8 cellular contexts compared by ENCODE assay signal in the genomic region with DNA sequence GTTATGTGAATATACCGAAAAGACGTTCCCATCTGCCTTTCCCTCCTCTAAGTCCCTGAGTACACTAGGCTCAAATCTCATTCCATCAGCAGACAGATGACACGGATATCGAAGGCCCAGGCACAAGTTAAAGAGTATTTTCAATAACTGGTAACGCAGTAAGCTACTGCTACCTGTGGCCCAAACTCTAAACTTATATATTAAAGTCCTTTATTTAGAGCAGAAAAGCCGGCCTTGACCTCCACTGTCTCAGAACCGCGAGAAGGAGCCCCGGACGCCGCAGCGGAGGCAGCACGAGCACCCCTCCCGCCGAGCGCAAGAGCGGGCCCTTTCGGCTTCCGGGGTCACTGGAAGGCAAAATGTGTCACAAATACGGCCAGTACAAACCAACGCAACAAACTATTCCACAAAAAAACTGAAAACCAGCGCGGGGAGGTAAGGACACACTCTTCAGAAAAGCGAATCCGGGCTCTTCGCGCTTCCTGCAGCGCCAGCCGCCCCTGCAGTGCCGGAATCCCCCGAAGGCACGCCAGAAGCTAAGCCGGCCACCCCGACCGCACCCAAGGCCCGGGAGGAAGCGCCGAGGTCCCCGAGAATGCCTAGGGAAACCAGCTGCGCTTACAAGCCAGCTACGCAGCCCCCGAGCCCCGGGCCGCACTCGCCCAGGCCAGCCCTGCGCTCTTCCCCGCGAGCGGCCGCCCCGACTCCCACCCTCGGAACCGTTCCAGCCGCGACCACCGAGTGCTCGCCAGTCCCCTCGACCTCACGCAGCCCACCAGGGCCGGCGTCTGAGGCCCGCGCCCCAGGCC. TPM values are rescaled to one million over a fixed set of nuclear protein-coding genes. Genes with fewer than 3 reads are reported as not detected.
DNase-seq lines count a peak whose midpoint lies in the region; ATAC-seq, FAIRE-seq and TF ChIP-seq lines count a peak whose summit lies in the region.

No MANE protein-coding gene starts in this region.

- H3K36me3 Mint-ChIP-seq in Caco-2 (ENCODE audit: insufficient read depth, unreplicated experiment): peaks cover 60% of the 10 kb centered on the region
- H3K36me3 Mint-ChIP-seq in activated CD4-positive, alpha-beta T cell treated with anti-CD3 and anti-CD28 coated beads, Interleukin-2, amount 10 ng/mL, durations not matched to agents 24 days and 14 days (ENCODE audit: low read depth): peaks cover 13% of the 10 kb centered on the region
- H3K36me3 Mint-ChIP-seq in effector memory CD8-positive, alpha-beta T cell (ENCODE audit: insufficient read depth): peaks cover 38% of the 10 kb centered on the region

- CTCF ChIA-PET in Caco-2 (lab: Charles Lee): interaction anchor here (0.7 to 1.8 kb wide), 2 partner anchors 18 to 989 kb away, joined by 3 to 6 read pairs; no protein-coding TSS in a partner anchor

- peaks cover 45% of the 10 kb centered on the region for H3K4me1 Mint-ChIP-seq in Caco-2 (ENCODE audit: low read depth, unreplicated experiment)
- peaks cover 57% of the 10 kb centered on the region for H3K4me1 Mint-ChIP-seq in activated CD4-positive, alpha-beta T cell treated with anti-CD3 and anti-CD28 coated beads, Interleukin-2, amount 10 ng/mL, durations not matched to agents 24 days and 14 days
- peaks cover 60 to 66% of the 10 kb centered on the region in 2 donors for H3K4me1 Mint-ChIP-seq in effector memory CD8-positive, alpha-beta T cell (ENCODE audit: low read depth in 2 of 2)

- FAIRE-seq in frontal cortex (lab: Jason Lieb, UNC): no peak

- BruUV-seq in Caco-2 (replicated peaks; lab: Mats Ljungman, UMichigan): TSS peak; percentile 22

- H3K27me3 ChIP-seq in Caco-2 (replicated peaks; ENCODE audit: control insufficient read depth, insufficient read depth, low read length): no peaks in the 10 kb centered on the region
- no peaks in the 10 kb centered on the region for H3K27me3 ChIP-seq in mucosa of stomach (ENCODE audit: control insufficient read depth, insufficient read depth, low read length)
- no peaks in the 10 kb centered on the region for H3K27me3 ChIP-seq in tibial nerve

- H3K4me3 ChIP-seq in Caco-2 (ENCODE audit: low read depth, low read length): peak overlapping the region; percentile 99
- peak overlapping the region; percentile 60 for H3K4me3 ChIP-seq in mucosa of stomach (ENCODE audit: low read length)
- H3K4me3 ChIP-seq in tibial nerve: peak overlapping the region; percentile 66 to 98 (median 90)

- peak overlapping the region; percentile 93 for H3K4me3 Mint-ChIP-seq in Caco-2 (ENCODE audit: unreplicated experiment)
- peak overlapping the region; percentile 85 for H3K4me3 Mint-ChIP-seq in activated CD4-positive, alpha-beta T cell treated with anti-CD3 and anti-CD28 coated beads, Interleukin-2, amount 10 ng/mL, durations not matched to agents 24 days and 14 days
- peak overlapping the region; percentile 81 to 96 for H3K4me3 Mint-ChIP-seq in effector memory CD8-positive, alpha-beta T cell

- no peak for TF ChIP-seq POLR2A in tibial nerve (IDR thresholded peaks at IDR 0.05)

- ATAC-seq in GM21526 (IDR thresholded peaks at IDR 0.05; ENCODE audit: low FRiP score, unreplicated experiment): peak; percentile 22
- ATAC-seq in effector memory CD8-positive, alpha-beta T cell (replicated peaks): peak; percentile 40

- WGBS in tibial nerve, 2 donors: 0% methylated on average over 42 to 52 of the region's 63 CpGs

- TF ChIP-seq RAD21 in Ishikawa (IDR thresholded peaks at IDR 0.05; ENCODE audit: low read depth): no peak

- TF ChIP-seq CTCF in Caco-2 (IDR thresholded peaks at IDR 0.05; ENCODE audit: insufficient read depth in 1 of 2, low read depth in 1 of 2, low read length in 1 of 2, severe bottlenecking in 1 of 2, unreplicated experiment in 1 of 2) (no peak), tibial nerve (IDR thresholded peaks at IDR 0.05) (no peak)

- H3K4me1 ChIP-seq in Caco-2: peaks cover 39% of the 10 kb centered on the region
- H3K4me1 ChIP-seq in mucosa of stomach (ENCODE audit: control insufficient read depth, insufficient read depth, low read length): peaks cover 56% of the 10 kb centered on the region
- H3K4me1 ChIP-seq in tibial nerve: peaks cover 0 to 87% (median 77%) of the 10 kb centered on the region in 4 donors

- TF ChIP-seq EP300 in Ishikawa (IDR thresholded peaks at IDR 0.05; ENCODE audit: borderline replicate concordance) (no peak), tibial nerve (IDR thresholded peaks at IDR 0.05) (peak in 1 of 2 donors; percentile 38)

- no peaks in the 10 kb centered on the region for H3K9me3 Mint-ChIP-seq in Caco-2 (ENCODE audit: unreplicated experiment)
- no peaks in the 10 kb centered on the region for H3K9me3 Mint-ChIP-seq in activated CD4-positive, alpha-beta T cell treated with anti-CD3 and anti-CD28 coated beads, Interleukin-2, amount 10 ng/mL, durations not matched to agents 24 days and 14 days
- H3K9me3 Mint-ChIP-seq in effector memory CD8-positive, alpha-beta T cell: no peaks in the 10 kb centered on the region

- H3K27ac ChIP-seq in tibial nerve: peak overlapping the region; percentile 94 to 100 (median 97)

- peak overlapping the region; percentile 95 for H3K27ac Mint-ChIP-seq in Caco-2 (ENCODE audit: unreplicated experiment)
- peak overlapping the region; percentile 96 for H3K27ac Mint-ChIP-seq in activated CD4-positive, alpha-beta T cell treated with anti-CD3 and anti-CD28 coated beads, Interleukin-2, amount 10 ng/mL, durations not matched to agents 24 days and 14 days
- peak overlapping the region; percentile 86 to 97 for H3K27ac Mint-ChIP-seq in effector memory CD8-positive, alpha-beta T cell

- intact Hi-C loops in Caco-2 (cut with micrococcal nuclease; ENCODE audit: unreplicated experiment): loop anchor here (1.0 kb wide), 3 partner anchors 12 to 27 kb away; partner anchors contain the start of gene SLC17A9
- intact Hi-C loops in activated CD4-positive, alpha-beta T cell treated with anti-CD3 and anti-CD28 coated beads, Interleukin-2, amount 10 ng/mL, durations not matched to agents 24 days and 14 days (cut with micrococcal nuclease): loop anchor here (1.0 kb wide), 1 partner anchor 25 kb away; no protein-coding TSS in a partner anchor

- H3K9me3 ChIP-seq in Caco-2: no peaks in the 10 kb centered on the region
- no peaks in the 10 kb centered on the region for H3K9me3 ChIP-seq in mucosa of stomach (ENCODE audit: control insufficient read depth, low read length)
- no peaks in the 10 kb centered on the region for H3K9me3 ChIP-seq in tibial nerve

- H3K36me3 ChIP-seq in Caco-2 (ENCODE audit: control insufficient read depth, insufficient read depth, low read length) (peaks cover 1% of the 10 kb centered on the region; the same call in 1 of the 2 replicates), mucosa of stomach (ENCODE audit: control insufficient read depth, insufficient read depth, low read length) (no peaks in the 10 kb centered on the region), tibial nerve (no peaks in the 10 kb centered on the region)

- H3K27me3 Mint-ChIP-seq in Caco-2 (ENCODE audit: insufficient read depth, unreplicated experiment): no peaks in the 10 kb centered on the region
- H3K27me3 Mint-ChIP-seq in activated CD4-positive, alpha-beta T cell treated with anti-CD3 and anti-CD28 coated beads, Interleukin-2, amount 10 ng/mL, durations not matched to agents 24 days and 14 days: no peaks in the 10 kb centered on the region
- no peaks in the 10 kb centered on the region for H3K27me3 Mint-ChIP-seq in effector memory CD8-positive, alpha-beta T cell

- POLR2A ChIA-PET in Caco-2 (lab: Charles Lee): interaction anchor here (0.7 to 2.2 kb wide), 2 partner anchors 12 to 29 kb away, joined by 3 to 16 read pairs; partner anchors contain the start of gene GID8

- H3K9ac ChIP-seq in mucosa of stomach (ENCODE audit: low read length): peak overlapping the region; percentile 93

- DNase-seq in Caco-2 (peak; percentile 70 to 76), tibial nerve (ENCODE audit: low spot score in 2 of 2) (no peak), frontal cortex (ENCODE audit: low spot score in 2 of 2) (no peak)
- DNase-seq in activated CD4-positive, alpha-beta T cell treated with anti-CD3 and anti-CD28 coated beads, Interleukin-2, amount 10 ng/mL, durations not matched to agents 24 days and 14 days: peak; percentile 86
- peak; percentile 56 to 60 (median 56) for DNase-seq in effector memory CD8-positive, alpha-beta T cell

TF ChIP-seq in Ishikawa, 13 proteins besides CTCF, POLR2A, EP300 and RAD21:
- TF ChIP-seq TCF12 (IDR thresholded peaks at IDR 0.05; ENCODE audit: low read depth) (0 out of 2 replicates have a peak, but pooled peaks have one; percentile 14), TEAD4 (IDR thresholded peaks at IDR 0.05) (no peak)

RNA-seq across cellular contexts. Expression of gene DIDO1, which starts 0.7 kb away (rescaled TPM):
- total RNA-seq in Caco-2 (2022): 120 and 122 TPM in 2 replicates
- total RNA-seq in activated CD4-positive, alpha-beta T cell treated with anti-CD3 and anti-CD28 coated beads, Interleukin-2, amount 10 ng/mL, durations not matched to agents 24 days and 14 days: 58.5 and 61.2 TPM in 2 replicates
- total RNA-seq in tibial nerve: 10 to 100 TPM; 64.5 to 89.7 (median 78.9) TPM
- total RNA-seq in frontal cortex: 37.5 TPM

RNA-seq across cellular contexts. Expression of gene GID8, which starts 12.3 kb away (rescaled TPM):
- total RNA-seq in Caco-2 (2022) (129 and 133 TPM in 2 replicates), tibial nerve (10 to 100 TPM; 23.4 to 33.4 (median 29.7) TPM), frontal cortex (57.1 TPM)
- 50.0 and 58.0 TPM in 2 replicates for total RNA-seq in activated CD4-positive, alpha-beta T cell treated with anti-CD3 and anti-CD28 coated beads, Interleukin-2, amount 10 ng/mL, durations not matched to agents 24 days and 14 days

RNA-seq across cellular contexts. Expression of gene SLC17A9, which starts 26.9 kb away (rescaled TPM):
- 64.7 and 77.4 TPM in 2 replicates for total RNA-seq in Caco-2 (2022)
- total RNA-seq in activated CD4-positive, alpha-beta T cell treated with anti-CD3 and anti-CD28 coated beads, Interleukin-2, amount 10 ng/mL, durations not matched to agents 24 days and 14 days: 13.0 and 14.0 TPM in 2 replicates
- 10 to 100 TPM in 1 of 4 donors, 1 to 10 TPM in 3; 3.9 to 13.5 (median 4.5) TPM for total RNA-seq in tibial nerve
- under 0.01 TPM for total RNA-seq in frontal cortex

Comparison
In these comparisons a context has a peak if more than half of its experiments do, and no peak if none do; other contexts are left out.
1. DNase-seq: peak in Caco-2 (2 of 2), activated CD4-positive, alpha-beta T cell treated with anti-CD3 and anti-CD28 coated beads, Interleukin-2, amount 10 ng/mL, durations not matched to agents 24 days and 14 days (single experiment) and effector memory CD8-positive, alpha-beta T cell (3 of 3); none in tibial nerve (0 of 2) and frontal cortex (0 of 2).
2. Peak in every context shown above with its lines, with median percentiles within 50 percentile points of each other: H3K4me3 ChIP-seq, H3K27ac Mint-ChIP-seq and H3K4me3 Mint-ChIP-seq.